In genomic region chr14:104093366-104094055, GRCh38 we compare ENCODE assay signal across 2 cellular contexts.
TF ChIP-seq lines count a peak whose summit lies in the region.

No MANE protein-coding gene starts in this region.

TF ChIP-seq in HCT116, 20 proteins besides CTCF, POLR2A, EP300 and RAD21:
- TF ChIP-seq EGR1 (IDR thresholded peaks at IDR 0.05; ENCODE audit: low read depth) (no peak), SIN3A (IDR thresholded peaks at IDR 0.05; ENCODE audit: low read depth) (no peak)

TF ChIP-seq in K562, 482 proteins besides CTCF, POLR2A, EP300 and RAD21:
- TF ChIP-seq PHF20 (IDR thresholded peaks at IDR 0.05; ENCODE audit: partially characterized antibody): no peak
- TF ChIP-seq SAFB2 (IDR thresholded peaks at IDR 0.05; ENCODE audit: borderline replicate concordance, low read depth, low read length, severe bottlenecking): no peak
- no peak for TF ChIP-seq PYGO2 (tag; IDR thresholded peaks at IDR 0.05)
- no peak for TF ChIP-seq CBX1 (IDR thresholded peaks at IDR 0.05; ENCODE audit: low read depth)
- TF ChIP-seq NFE2 (IDR thresholded peaks at IDR 0.05; ENCODE audit: low read depth): no peak
- no peak for TF ChIP-seq E2F3 (CRISPR knock-in tag; IDR thresholded peaks at IDR 0.05)
- no peak for TF ChIP-seq BRCA1 (IDR thresholded peaks at IDR 0.05)
- TF ChIP-seq BRCA1 (CRISPR knock-in tag; IDR thresholded peaks at IDR 0.05): no peak
- no peak for TF ChIP-seq ZNF696 (CRISPR knock-in tag; conservative IDR thresholded peaks at IDR 0.05)
- no peak for TF ChIP-seq ADNP (tag; IDR thresholded peaks at IDR 0.05)
- TF ChIP-seq DLX4 (CRISPR knock-in tag; IDR thresholded peaks at IDR 0.05): no peak
- TF ChIP-seq EWSR1 (IDR thresholded peaks at IDR 0.05; ENCODE audit: borderline replicate concordance, low read depth, partially characterized antibody): no peak
- TF ChIP-seq KDM5B (IDR thresholded peaks at IDR 0.05; ENCODE audit: insufficient replicate concordance, low read depth, low read length): no peak
- no peak for TF ChIP-seq TSHZ1 (CRISPR knock-in tag; IDR thresholded peaks at IDR 0.05)
- no peak for TF ChIP-seq PHTF2 (CRISPR knock-in tag; IDR thresholded peaks at IDR 0.05)
- TF ChIP-seq ZFP91 (CRISPR knock-in tag; IDR thresholded peaks at IDR 0.05): no peak
- TF ChIP-seq NBN (IDR thresholded peaks at IDR 0.05; ENCODE audit: low read depth): no peak
- TF ChIP-seq RREB1 (CRISPR knock-in tag; IDR thresholded peaks at IDR 0.05): no peak
